11 cellular contexts compared by ENCODE assay signal in genomic region chr11:130523609-130524008, GRCh38.
A peak's percentile ranks its signal among the peaks of the same experiment; 100 is the strongest.
DNase-seq lines count a peak whose midpoint lies in the region; ATAC-seq and TF ChIP-seq lines count a peak whose summit lies in the region.
"Had no signal": no experiment of that assay in that cellular context is flagged by ENCODE, and none has a peak within 500 bp of the region (broad histone marks: within the 10 kb centered on the region; RNA-seq: fewer than 3 reads in every experiment).

No MANE protein-coding gene starts in this region.

- H3K9me3 Mint-ChIP-seq in stimulated activated naive CD8-positive, alpha-beta T cell treated with anti-CD3 and anti-CD28 coated beads, Interleukin-15, amount 100 ng/mL, for 72 hours, result no peaks in the 10 kb centered on the region
- H3K9me3 Mint-ChIP-seq: activated CD4-positive, alpha-beta T cell treated with anti-CD3 and anti-CD28 coated beads, Interleukin-2, amount 10 ng/mL, durations not matched to agents 7 days and 5 days; T-cell had no signal

- H3K4me3 ChIP-seq in AG04449 (ENCODE audit: low read depth, low read length), result no peak overlapping the region
- H3K4me3 ChIP-seq in esophagus muscularis mucosa, result no peak overlapping the region
- no peak overlapping the region for H3K4me3 ChIP-seq in osteoblast (ENCODE audit: insufficient read depth, low read length)

- H2AFZ ChIP-seq in osteoblast (ENCODE audit: low read length), result no peak overlapping the region

- H3K4me2 ChIP-seq in osteoblast (ENCODE audit: insufficient read depth, low read length), result no peak overlapping the region

- H4K20me1 ChIP-seq in osteoblast (ENCODE audit: insufficient read depth, low read length), result no peaks in the 10 kb centered on the region

- peak; percentile 29 for DNase-seq in AG04449 (ENCODE audit: low read depth, low spot score)
- DNase-seq in M059J (ENCODE audit: low read depth), result peak; percentile 89
- peak; percentile 91 for DNase-seq in esophagus muscularis mucosa (ENCODE audit: extremely low spot score)
- DNase-seq in osteoblast (ENCODE audit: insufficient read length, low spot score, missing footprints), result peak; percentile 87
- no peak for DNase-seq in stimulated activated CD8-positive, alpha-beta memory T cell treated with anti-CD3 and anti-CD28 coated beads, Interleukin-4, amount 100 ng/mL, for 48 hours
- DNase-seq in stimulated activated naive CD8-positive, alpha-beta T cell treated with anti-CD3 and anti-CD28 coated beads, Interleukin-15, amount 100 ng/mL, for 72 hours, result no peak
- no peak for DNase-seq in HPDE6-E6E7 (ENCODE audit: extremely low spot score)
- DNase-seq in activated CD4-positive, alpha-beta T cell treated with anti-CD3 and anti-CD28 coated beads, Interleukin-2, amount 50 U/mL, for 4 hours, result no peak
- DNase-seq: activated CD4-positive, alpha-beta T cell treated with anti-CD3 and anti-CD28 coated beads, Interleukin-2, amount 10 ng/mL, durations not matched to agents 7 days and 5 days; NCI-H526; T-cell had no signal

- intact Hi-C loops in esophagus muscularis mucosa (cut with DNase I), result no loop called here

- no peak overlapping the region for H3K27ac Mint-ChIP-seq in stimulated activated naive CD8-positive, alpha-beta T cell treated with anti-CD3 and anti-CD28 coated beads, Interleukin-15, amount 100 ng/mL, for 72 hours
- H3K27ac Mint-ChIP-seq: activated CD4-positive, alpha-beta T cell treated with anti-CD3 and anti-CD28 coated beads, Interleukin-2, amount 10 ng/mL, durations not matched to agents 7 days and 5 days; T-cell had no signal

- POLR2A ChIA-PET in AG04449 (lab: Yijun Ruan, JAX), result no interaction called here

- H3K36me3 ChIP-seq in esophagus muscularis mucosa (no peaks in the 10 kb centered on the region), osteoblast (ENCODE audit: insufficient read depth, low read length) (no peaks in the 10 kb centered on the region)

- no peaks in the 10 kb centered on the region for H3K4me1 Mint-ChIP-seq in stimulated activated naive CD8-positive, alpha-beta T cell treated with anti-CD3 and anti-CD28 coated beads, Interleukin-15, amount 100 ng/mL, for 72 hours
- H3K4me1 Mint-ChIP-seq: activated CD4-positive, alpha-beta T cell treated with anti-CD3 and anti-CD28 coated beads, Interleukin-2, amount 10 ng/mL, durations not matched to agents 7 days and 5 days; T-cell had no signal

- H3K4me3 Mint-ChIP-seq in stimulated activated naive CD8-positive, alpha-beta T cell treated with anti-CD3 and anti-CD28 coated beads, Interleukin-15, amount 100 ng/mL, for 72 hours, result no peak overlapping the region
- H3K4me3 Mint-ChIP-seq: activated CD4-positive, alpha-beta T cell treated with anti-CD3 and anti-CD28 coated beads, Interleukin-2, amount 10 ng/mL, durations not matched to agents 7 days and 5 days; T-cell had no signal

- no peaks in the 10 kb centered on the region for H3K27me3 Mint-ChIP-seq in stimulated activated naive CD8-positive, alpha-beta T cell treated with anti-CD3 and anti-CD28 coated beads, Interleukin-15, amount 100 ng/mL, for 72 hours

- no peaks in the 10 kb centered on the region for H3K79me2 ChIP-seq in osteoblast (ENCODE audit: insufficient read depth, low read length)

- H3K27me3 ChIP-seq in esophagus muscularis mucosa, result no peaks in the 10 kb centered on the region
- peaks cover under 1% of the 10 kb centered on the region for H3K27me3 ChIP-seq in osteoblast (ENCODE audit: insufficient read depth, low read length)

- TF ChIP-seq POLR2A in esophagus muscularis mucosa (IDR thresholded peaks at IDR 0.05; ENCODE audit: low read depth), result no peak

- H3K27ac ChIP-seq in esophagus muscularis mucosa (replicated peaks in 1 of 4) (peak overlapping the region; percentile 76 to 82 (median 78)), osteoblast (ENCODE audit: low read depth, low read length) (peak overlapping the region; percentile 88)

- 75% methylated on average over 8 of the region's 10 CpGs for WGBS in esophagus muscularis mucosa

- H3K4me1 ChIP-seq in esophagus muscularis mucosa (peaks cover 25 to 54% (median 29%) of the 10 kb centered on the region in 4 donors), osteoblast (ENCODE audit: insufficient read depth, low read length) (peaks cover 32% of the 10 kb centered on the region)

- TF ChIP-seq EP300 in esophagus muscularis mucosa (IDR thresholded peaks at IDR 0.05), result no peak

- no peak for TF ChIP-seq CTCF in AG04449 (IDR thresholded peaks at IDR 0.05; ENCODE audit: insufficient read depth, low read length, missing control alignments)
- no peak for TF ChIP-seq CTCF in esophagus muscularis mucosa (IDR thresholded peaks at IDR 0.05)
- TF ChIP-seq CTCF in osteoblast (IDR thresholded peaks at IDR 0.05; ENCODE audit: extremely low read depth, low read depth, low read length), result no peak

- H3K9me3 ChIP-seq in esophagus muscularis mucosa (no peaks in the 10 kb centered on the region), osteoblast (ENCODE audit: low read depth, low read length) (no peaks in the 10 kb centered on the region)

- ATAC-seq in stimulated activated naive CD8-positive, alpha-beta T cell treated with anti-CD3 and anti-CD28 coated beads, Interleukin-15, amount 100 ng/mL, for 72 hours, result no peak
- ATAC-seq: T-cell had no signal

- CTCF ChIA-PET in AG04449 (lab: Yijun Ruan, JAX), result interaction anchor here (0.5 kb wide), 1 partner anchor 15 kb away, joined by 3 read pairs; no protein-coding TSS in a partner anchor

Comparison
In these comparisons a context has a peak if more than half of its experiments do, and no peak if none do; other contexts are left out.
1. DNase-seq: peak in AG04449 (single experiment), M059J (single experiment), esophagus muscularis mucosa (single experiment) and osteoblast (single experiment); none in stimulated activated CD8-positive, alpha-beta memory T cell treated with anti-CD3 and anti-CD28 coated beads, Interleukin-4, amount 100 ng/mL, for 48 hours (single experiment), stimulated activated naive CD8-positive, alpha-beta T cell treated with anti-CD3 and anti-CD28 coated beads, Interleukin-15, amount 100 ng/mL, for 72 hours (0 of 2), HPDE6-E6E7 (single experiment) and activated CD4-positive, alpha-beta T cell treated with anti-CD3 and anti-CD28 coated beads, Interleukin-2, amount 50 U/mL, for 4 hours (0 of 2).